Comparison of ENCODE assay signal across 20 cellular contexts in the genomic region with DNA sequence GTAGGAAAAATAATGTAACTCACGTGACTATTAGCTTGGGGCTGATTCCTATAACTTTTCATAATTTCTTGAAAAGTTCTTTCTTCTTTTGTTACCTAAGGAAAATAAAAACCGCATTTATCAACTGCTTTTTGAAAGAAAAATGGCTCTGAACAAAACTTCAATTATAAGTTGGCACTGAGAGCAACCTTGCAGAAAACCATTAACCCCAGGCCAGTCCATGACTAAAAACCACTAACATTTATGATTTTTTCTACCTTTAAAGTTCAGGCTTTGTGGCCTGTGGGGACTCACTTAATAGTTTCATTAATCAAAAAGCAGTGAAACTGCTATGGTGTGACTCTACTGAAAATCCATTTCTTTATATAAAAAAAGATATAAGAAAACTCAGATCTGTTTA.
DNase-seq lines count a peak whose midpoint lies in the region; FAIRE-seq lines count a peak whose summit lies in the region.
"Had no signal": no experiment of that assay in that cellular context is flagged by ENCODE, and none has a peak within 500 bp of the region (broad histone marks: within the 10 kb centered on the region; RNA-seq: fewer than 3 reads in every experiment).

No MANE protein-coding gene starts in this region.

- intact Hi-C loops in cardiac septum (cut with DNase I): no loop called here
- intact Hi-C loops in activated T-helper 2 cell treated with anti-CD3 and anti-CD28 coated beads, Interferon-gamma antibody, Interleukin-2, Interleukin-4, amounts not matched to agents 10 μg/mL and 5 μg/mL and 100 μg/mL, durations not matched to agents 14 hours and 24 hours and 36 hours (cut with micrococcal nuclease): no loop called here

- no peak overlapping the region for H3K27ac Mint-ChIP-seq in activated T-helper 2 cell treated with anti-CD3 and anti-CD28 coated beads, Interferon-gamma antibody, Interleukin-2, Interleukin-4, amounts not matched to agents 10 μg/mL and 5 μg/mL and 100 μg/mL, durations not matched to agents 14 hours and 24 hours and 36 hours
- H3K27ac Mint-ChIP-seq: B cell; CD8-positive, alpha-beta T cell; GM23338; H9 had no signal

- FAIRE-seq in colon (lab: Jason Lieb, UNC): peak; percentile 33
- FAIRE-seq: A204.1, GM12891, GM18507 had no signal

- no peak overlapping the region for H3K4me3 ChIP-seq in SK-N-MC
- H3K4me3 ChIP-seq: BLaER1, GM23338 had no signal

- H3K27ac ChIP-seq in SK-N-MC: 0 out of 2 replicates have a peak overlapping the region, but pooled peaks have one; percentile 19
- H3K27ac ChIP-seq: 22Rv1, BLaER1, C4-2B had no signal

- H3K36me3 Mint-ChIP-seq in activated T-helper 2 cell treated with anti-CD3 and anti-CD28 coated beads, Interferon-gamma antibody, Interleukin-2, Interleukin-4, amounts not matched to agents 10 μg/mL and 5 μg/mL and 100 μg/mL, durations not matched to agents 14 hours and 24 hours and 36 hours (ENCODE audit: low read depth): peaks cover 72% of the 10 kb centered on the region

- H3K4me3 Mint-ChIP-seq in activated T-helper 2 cell treated with anti-CD3 and anti-CD28 coated beads, Interferon-gamma antibody, Interleukin-2, Interleukin-4, amounts not matched to agents 10 μg/mL and 5 μg/mL and 100 μg/mL, durations not matched to agents 14 hours and 24 hours and 36 hours (ENCODE audit: low read depth): no peak overlapping the region
- H3K4me3 Mint-ChIP-seq: B cell; CD4-positive, CD25-positive, alpha-beta regulatory T cell; CD8-positive, alpha-beta T cell; GM23338; H9 had no signal

- H3K36me3 ChIP-seq in SK-N-MC (ENCODE audit: insufficient read depth, low read length): peaks cover 60% of the 10 kb centered on the region

- DNase-seq in COLO829 (ENCODE audit: low spot score) (peak; percentile 36), SK-N-MC (ENCODE audit: low read depth, low spot score) (no peak), cardiac septum (ENCODE audit: low spot score) (no peak), NAMALWA (ENCODE audit: low spot score) (no peak)
- no peak for DNase-seq in activated T-helper 2 cell treated with anti-CD3 and anti-CD28 coated beads, Interferon-gamma antibody, Interleukin-2, Interleukin-4, amounts not matched to agents 10 μg/mL and 5 μg/mL and 100 μg/mL, durations not matched to agents 14 hours and 24 hours and 36 hours (ENCODE audit: low spot score)
- DNase-seq: CD4-positive, CD25-positive, alpha-beta regulatory T cell; CD8-positive, alpha-beta T cell; DMS53; DMS79 treated with DMSO at 0.1 percent for 48 hours; GF-D8; H9 had no signal

- H3K9ac ChIP-seq in SK-N-MC (ENCODE audit: insufficient read length): no peak overlapping the region
- H3K9ac ChIP-seq: BLaER1 had no signal

- H3K9me3 ChIP-seq in SK-N-MC (ENCODE audit: low read depth, low read length): no peaks in the 10 kb centered on the region
- H3K9me3 ChIP-seq: BLaER1 had no signal

- H3K9me3 Mint-ChIP-seq in activated T-helper 2 cell treated with anti-CD3 and anti-CD28 coated beads, Interferon-gamma antibody, Interleukin-2, Interleukin-4, amounts not matched to agents 10 μg/mL and 5 μg/mL and 100 μg/mL, durations not matched to agents 14 hours and 24 hours and 36 hours: no peaks in the 10 kb centered on the region
- H3K9me3 Mint-ChIP-seq: CD4-positive, CD25-positive, alpha-beta regulatory T cell; CD8-positive, alpha-beta T cell; GM23338; H9 had no signal

- H3K4me1 Mint-ChIP-seq in activated T-helper 2 cell treated with anti-CD3 and anti-CD28 coated beads, Interferon-gamma antibody, Interleukin-2, Interleukin-4, amounts not matched to agents 10 μg/mL and 5 μg/mL and 100 μg/mL, durations not matched to agents 14 hours and 24 hours and 36 hours (ENCODE audit: low read depth): peaks cover 34% of the 10 kb centered on the region
- H3K4me1 Mint-ChIP-seq: B cell, GM23338, H9 had no signal

- no peaks in the 10 kb centered on the region for H3K27me3 Mint-ChIP-seq in activated T-helper 2 cell treated with anti-CD3 and anti-CD28 coated beads, Interferon-gamma antibody, Interleukin-2, Interleukin-4, amounts not matched to agents 10 μg/mL and 5 μg/mL and 100 μg/mL, durations not matched to agents 14 hours and 24 hours and 36 hours (ENCODE audit: low read depth)
- H3K27me3 Mint-ChIP-seq: B cell; CD4-positive, CD25-positive, alpha-beta regulatory T cell had no signal
